Comparison of ENCODE assay signal across 8 cellular contexts in genomic region chr12:53677612-53678133, GRCh38. TPM values are rescaled to one million over a fixed set of nuclear protein-coding genes. Genes with fewer than 3 reads are reported as not detected.
DNase-seq lines count a peak whose midpoint lies in the region; TF ChIP-seq lines count a peak whose summit lies in the region.

No MANE protein-coding gene starts in this region.

- H3K9me3 ChIP-seq in mucosa of rectum (ENCODE audit: control insufficient read depth in 2 of 2, low read length in 2 of 2) (no peaks in the 10 kb centered on the region), tibial nerve (no peaks in the 10 kb centered on the region)

- H3K9ac ChIP-seq in mucosa of rectum (ENCODE audit: low read depth in 1 of 2, low read length in 2 of 2) = peak overlapping the region; percentile 23 to 36

- H3K27ac Mint-ChIP-seq in activated naive CD4-positive, alpha-beta T cell treated with anti-CD3 and anti-CD28 coated beads for 36 hours = no peak overlapping the region
- peak overlapping the region; percentile 39 for H3K27ac Mint-ChIP-seq in chondrocyte (ENCODE audit: unreplicated experiment)

- intact Hi-C loops in activated naive CD4-positive, alpha-beta T cell treated with anti-CD3 and anti-CD28 coated beads for 36 hours (cut with micrococcal nuclease) = loop anchor here (2.0 to 10.0 kb wide), 2 partner anchors 79 to 493 kb away; partner anchors contain the start of genes CSAD and ZNF740

- H3K27ac ChIP-seq in mucosa of rectum (ENCODE audit: low read depth in 2 of 2, low read length in 2 of 2) = peak overlapping the region; percentile 72 to 92
- H3K27ac ChIP-seq in tibial nerve = peak overlapping the region; percentile 85 to 99 (median 93)

- no peak for TF ChIP-seq CTCF in chondrocyte (IDR thresholded peaks at IDR 0.05)
- TF ChIP-seq CTCF in tibial nerve (IDR thresholded peaks at IDR 0.05) = no peak

- peak overlapping the region; percentile 59 to 100 for H3K4me3 ChIP-seq in mucosa of rectum (ENCODE audit: low read length in 2 of 2)
- peak overlapping the region; percentile 47 to 88 (median 80) for H3K4me3 ChIP-seq in tibial nerve

- no peak for DNase-seq in activated naive CD4-positive, alpha-beta T cell treated with anti-CD3 and anti-CD28 coated beads for 36 hours
- DNase-seq in activated naive CD4-positive, alpha-beta T cell (lab: John Stamatoyannopoulos, UW) = no peak
- DNase-seq in chondrocyte (ENCODE audit: low spot score) (no peak), tibial nerve (ENCODE audit: low spot score in 2 of 2) (no peak), GF-D8 (lab: John Stamatoyannopoulos, UW) (no peak), NCI-H345 treated with DMSO at 0.1 percent for 48 hours (lab: John Stamatoyannopoulos, UW; ENCODE audit: unreplicated experiment) (no peak), NCI-H510A (lab: John Stamatoyannopoulos, UW) (no peak)

- no peak for TF ChIP-seq POLR2A in tibial nerve (IDR thresholded peaks at IDR 0.05)

- WGBS in tibial nerve, 2 donors = 29 to 37% methylated on average over 9 of the region's 9 CpGs

- H3K27me3 Mint-ChIP-seq in activated naive CD4-positive, alpha-beta T cell treated with anti-CD3 and anti-CD28 coated beads for 36 hours (ENCODE audit: low read depth) = peaks cover 13% of the 10 kb centered on the region
- H3K27me3 Mint-ChIP-seq in chondrocyte (ENCODE audit: low read depth) = peaks cover 5% of the 10 kb centered on the region

- H3K4me1 ChIP-seq in mucosa of rectum (ENCODE audit: control insufficient read depth in 2 of 2, insufficient read depth in 2 of 2, low read length in 2 of 2) (peaks cover 16 to 20% of the 10 kb centered on the region in 2 donors), tibial nerve (peaks cover 0 to 48% (median 20%) of the 10 kb centered on the region in 4 donors)

- H3K4me3 Mint-ChIP-seq in activated naive CD4-positive, alpha-beta T cell treated with anti-CD3 and anti-CD28 coated beads for 36 hours = peak overlapping the region; percentile 95
- H3K4me3 Mint-ChIP-seq in chondrocyte (ENCODE audit: unreplicated experiment) = no peak overlapping the region

- H3K36me3 ChIP-seq in mucosa of rectum (ENCODE audit: control insufficient read depth in 2 of 2, insufficient read depth in 2 of 2, low read length in 2 of 2) (peaks cover 1 to 2% of the 10 kb centered on the region in 2 donors), tibial nerve (peaks cover 0 to 8% (median 0%) of the 10 kb centered on the region in 3 donors)

- CTCF ChIA-PET in activated naive CD4-positive, alpha-beta T cell treated with anti-CD3 and anti-CD28 coated beads for 36 hours (lab: Charles Lee) = interaction anchor here (0.9 to 5.8 kb wide), 8 partner anchors 9 to 169 kb away, joined by 3 to 92 read pairs (median 4); no protein-coding TSS in a partner anchor

- peaks cover 22% of the 10 kb centered on the region for H3K36me3 Mint-ChIP-seq in activated naive CD4-positive, alpha-beta T cell treated with anti-CD3 and anti-CD28 coated beads for 36 hours (ENCODE audit: low read depth)
- peaks cover 5% of the 10 kb centered on the region for H3K36me3 Mint-ChIP-seq in chondrocyte (ENCODE audit: low read depth)

- no peaks in the 10 kb centered on the region for H3K9me3 Mint-ChIP-seq in activated naive CD4-positive, alpha-beta T cell treated with anti-CD3 and anti-CD28 coated beads for 36 hours
- no peaks in the 10 kb centered on the region for H3K9me3 Mint-ChIP-seq in chondrocyte (ENCODE audit: low read depth)

- TF ChIP-seq EP300 in tibial nerve (IDR thresholded peaks at IDR 0.05) = no peak

- peaks cover 20% of the 10 kb centered on the region for H3K4me1 Mint-ChIP-seq in activated naive CD4-positive, alpha-beta T cell treated with anti-CD3 and anti-CD28 coated beads for 36 hours (ENCODE audit: low read depth)
- peaks cover 31% of the 10 kb centered on the region for H3K4me1 Mint-ChIP-seq in chondrocyte (ENCODE audit: low read depth)

- H3K27me3 ChIP-seq in mucosa of rectum (ENCODE audit: control insufficient read depth in 2 of 2, insufficient read depth in 2 of 2, low read length in 2 of 2) = peaks cover 0 to 7% of the 10 kb centered on the region in 2 donors
- H3K27me3 ChIP-seq in tibial nerve = no peaks in the 10 kb centered on the region

RNA-seq across cellular contexts. Expression of gene ATP5MC2, which starts 1.8 kb away (rescaled TPM):
- total RNA-seq in activated naive CD4-positive, alpha-beta T cell treated with anti-CD3 and anti-CD28 coated beads for 36 hours = 100 to 1,000 TPM; 443 to 466 TPM
- 201 to 204 TPM (median 203 TPM) in 3 replicates for total RNA-seq in chondrocyte
- 100 to 1,000 TPM; 191 to 223 (median 208) TPM for total RNA-seq in tibial nerve

RNA-seq across cellular contexts. Expression of gene CALCOCO1, which starts 49.6 kb away (rescaled TPM):
- total RNA-seq in activated naive CD4-positive, alpha-beta T cell treated with anti-CD3 and anti-CD28 coated beads for 36 hours = 1 to 10 TPM; 8.1 to 8.3 TPM
- total RNA-seq in chondrocyte (80.9 to 96.6 TPM (median 86.9 TPM) in 3 replicates), tibial nerve (100 to 1,000 TPM; 226 to 383 (median 285) TPM)

RNA-seq across cellular contexts. Expression of gene ATF7, which starts 51.5 kb away (rescaled TPM):
- total RNA-seq in activated naive CD4-positive, alpha-beta T cell treated with anti-CD3 and anti-CD28 coated beads for 36 hours = 10 to 100 TPM; 19.7 to 19.8 TPM
- 44.4 to 52.7 TPM (median 51.2 TPM) in 3 replicates for total RNA-seq in chondrocyte
- 10 to 100 TPM; 30.1 to 47.9 (median 34.4) TPM for total RNA-seq in tibial nerve
